In the genomic region with DNA sequence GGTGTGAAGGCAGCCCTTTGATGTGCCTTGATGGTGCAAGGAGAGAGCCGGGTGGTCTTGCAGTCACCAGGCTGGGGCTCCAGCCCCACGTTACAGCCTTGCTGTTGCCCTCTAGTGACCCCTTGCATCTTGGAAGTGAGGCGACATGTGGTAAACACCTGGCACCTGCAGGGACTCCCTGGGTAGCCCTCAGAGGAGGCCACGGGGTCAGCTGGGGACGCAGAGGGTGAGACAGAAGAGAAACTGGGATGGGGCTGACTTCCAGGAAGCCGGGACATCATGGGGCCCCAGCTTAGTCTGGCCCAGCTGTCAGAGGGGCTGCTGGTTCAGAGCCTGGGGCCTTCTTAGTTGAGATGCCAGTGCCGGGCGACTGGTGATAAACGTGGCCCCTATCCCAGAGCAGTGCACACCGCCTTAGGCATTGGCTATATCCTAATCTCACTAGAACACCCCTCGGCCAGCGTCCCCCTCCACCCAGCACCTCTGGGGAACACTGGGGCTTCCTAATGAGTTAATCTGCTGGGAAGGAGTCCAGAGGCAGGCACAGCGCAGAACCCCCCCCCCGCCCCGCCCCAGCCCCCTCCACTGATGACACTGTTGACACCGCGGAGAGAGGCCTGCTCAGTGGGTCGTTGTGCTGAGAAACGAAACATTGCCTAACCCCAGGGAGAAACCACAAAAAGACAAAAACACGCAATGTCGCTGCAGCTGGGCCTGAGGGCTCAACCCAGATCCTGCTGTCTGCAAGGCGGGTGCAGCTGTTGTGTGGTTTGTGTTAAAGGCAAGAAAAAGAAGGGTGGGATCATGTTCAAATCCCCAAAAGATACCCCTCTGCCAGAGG, we compare ENCODE assay signal across 9 cellular contexts.
DNase-seq lines count a peak whose midpoint lies in the region; ATAC-seq and TF ChIP-seq lines count a peak whose summit lies in the region.
"Had no signal": no experiment of that assay in that cellular context is flagged by ENCODE, and none has a peak within 500 bp of the region (broad histone marks: within the 10 kb centered on the region; RNA-seq: fewer than 3 reads in every experiment).

No MANE protein-coding gene starts in this region.

- no peaks in the 10 kb centered on the region for H4K20me1 ChIP-seq in PC-3 (ENCODE audit: low read length)

- intact Hi-C loops in heart right ventricle (cut with DNase I), result loop anchor here in 1 of 10 donors (5.0 kb wide), 1 partner anchor 841 kb away; no protein-coding TSS in a partner anchor
- intact Hi-C loops in PC-3 (cut with micrococcal nuclease), result no loop called here

- TF ChIP-seq CTCF in heart right ventricle (IDR thresholded peaks at IDR 0.05) (no peak), PC-3 (conservative IDR thresholded peaks at IDR 0.05; ENCODE audit: low read depth, low read length) (no peak)

- H3F3A ChIP-seq in PC-3 (ENCODE audit: low read length, unreplicated experiment), result no peaks in the 10 kb centered on the region

- no peaks in the 10 kb centered on the region for H3K79me2 ChIP-seq in PC-3 (ENCODE audit: low read length)

- H3K27me3 ChIP-seq in heart right ventricle, result no peaks in the 10 kb centered on the region
- H3K27me3 ChIP-seq in PC-3 (ENCODE audit: low read length), result no peaks in the 10 kb centered on the region

- H3K4me3 ChIP-seq in heart right ventricle, result no peak overlapping the region
- H3K4me3 ChIP-seq in PC-3 (ENCODE audit: low read length), result no peak overlapping the region

- H3K36me3 ChIP-seq in heart right ventricle, result no peaks in the 10 kb centered on the region
- no peaks in the 10 kb centered on the region for H3K36me3 ChIP-seq in PC-3 (ENCODE audit: low read depth, low read length)

- H2AFZ ChIP-seq in PC-3 (ENCODE audit: low read length), result no peak overlapping the region

- no peak overlapping the region for H3K4me2 ChIP-seq in PC-3 (ENCODE audit: low read length)

- H3K9ac ChIP-seq in PC-3 (ENCODE audit: low read length), result no peak overlapping the region

- POLR2A ChIA-PET in PC-3 (lab: Charles Lee; ENCODE audit: unreplicated experiment), result no interaction called here

- peak; percentile 82 for DNase-seq in NCI-H82 (lab: John Stamatoyannopoulos, UW)
- DNase-seq in activated T-cell treated with anti-CD3 and anti-CD28 coated beads for 48 hours (ENCODE audit: low read depth), result peak; percentile 49
- DNase-seq in heart right ventricle, result peak; percentile 34 to 42
- DNase-seq in stimulated activated CD4-positive, alpha-beta T cell treated with anti-CD3 and anti-CD28 coated beads, Interleukin-4, amount 100 ng/mL, for 4 hours, result peak; percentile 41 to 60
- DNase-seq in PC-3, result no peak
- no peak for DNase-seq in NCI-H2227 (lab: John Stamatoyannopoulos, UW; ENCODE audit: unreplicated experiment)

- ATAC-seq in GM18502 (IDR thresholded peaks at IDR 0.05; ENCODE audit: poor library complexity, unreplicated experiment) (peak; percentile 65), HG02588 (IDR thresholded peaks at IDR 0.05; ENCODE audit: unreplicated experiment) (peak; percentile 56), heart right ventricle (peak; percentile 22 to 67 (median 48)), PC-3 (no peak)
- ATAC-seq: Panc1 had no signal

- CTCF ChIA-PET in PC-3 (lab: Charles Lee), result no interaction called here

- no TSS peak for BruUV-seq in PC-3 (replicated peaks; lab: Mats Ljungman, UMichigan)

- H3K4me1 ChIP-seq in heart right ventricle, result peaks cover 0 to 90% (median 19%) of the 10 kb centered on the region in 9 donors
- no peaks in the 10 kb centered on the region for H3K4me1 ChIP-seq in PC-3 (ENCODE audit: insufficient read depth, low read length)

- 60 to 68% methylated on average over 22 of the region's 22 CpGs for WGBS in heart right ventricle, 2 donors

- H3K9me2 ChIP-seq in PC-3 (replicated peaks; ENCODE audit: low read length), result no peaks in the 10 kb centered on the region

- peak overlapping the region in 5 of 10 donors; percentile 31 to 91 (median 48) for H3K27ac ChIP-seq in heart right ventricle
- H3K27ac ChIP-seq in PC-3 (ENCODE audit: low read length), result no peak overlapping the region

- H3K9me3 ChIP-seq in heart right ventricle (no peaks in the 10 kb centered on the region), PC-3 (ENCODE audit: low read length) (no peaks in the 10 kb centered on the region)

Comparison
In these comparisons a context has a peak if more than half of its experiments do, and no peak if none do; other contexts are left out.
1. DNase-seq: peak in NCI-H82 (single experiment), activated T-cell treated with anti-CD3 and anti-CD28 coated beads for 48 hours (single experiment), heart right ventricle (2 of 2) and stimulated activated CD4-positive, alpha-beta T cell treated with anti-CD3 and anti-CD28 coated beads, Interleukin-4, amount 100 ng/mL, for 4 hours (2 of 2); none in PC-3 (single experiment) and NCI-H2227 (single experiment).